In genomic region chr10:94274142-94274787, GRCh38 we compare ENCODE assay signal across 15 cellular contexts.
DNase-seq lines count a peak whose midpoint lies in the region; ATAC-seq, FAIRE-seq and TF ChIP-seq lines count a peak whose summit lies in the region.
"Had no signal": no experiment of that assay in that cellular context is flagged by ENCODE, and none has a peak within 500 bp of the region (broad histone marks: within the 10 kb centered on the region; RNA-seq: fewer than 3 reads in every experiment).

No MANE protein-coding gene starts in this region.

- H3K4me1 ChIP-seq in esophagus muscularis mucosa (peaks cover 27 to 41% (median 35%) of the 10 kb centered on the region in 4 donors), left lung (no peaks in the 10 kb centered on the region), spleen (peaks cover 4 to 32% (median 11%) of the 10 kb centered on the region in 6 donors)

- DNase-seq in HTR-8/SVneo (ENCODE audit: insufficient read length, low spot score) (no peak), esophagus muscularis mucosa (ENCODE audit: extremely low spot score) (no peak), left lung (no peak), spleen (no peak), NCI-H1694 treated with DMSO at 0.1 percent for 48 hours (lab: John Stamatoyannopoulos, UW) (no peak), NCI-H510A treated with DMSO at 0.1 percent for 48 hours (lab: John Stamatoyannopoulos, UW) (no peak), kidney glomerular epithelial cell (lab: John Stamatoyannopoulos, UW) (no peak), AML-193 (lab: John Stamatoyannopoulos, UW) (no peak)
- DNase-seq: activated CD4-positive, CD25-positive, alpha-beta regulatory T cell; Kasumi-1; kidney; NCI-H146; nephron progenitor cell; small intestine had no signal

- H3K36me3 ChIP-seq in esophagus muscularis mucosa (peaks cover 0 to 14% (median 7%) of the 10 kb centered on the region in 4 donors), left lung (no peaks in the 10 kb centered on the region), spleen (peaks cover 0 to 15% (median 0%) of the 10 kb centered on the region in 6 donors)

- H3K4me3 ChIP-seq in esophagus muscularis mucosa (no peak overlapping the region), left lung (no peak overlapping the region), spleen (no peak overlapping the region)

- no peak for TF ChIP-seq EP300 in esophagus muscularis mucosa (IDR thresholded peaks at IDR 0.05)

- H3K27me3 ChIP-seq in esophagus muscularis mucosa (no peaks in the 10 kb centered on the region), left lung (no peaks in the 10 kb centered on the region), spleen (replicated peaks in 1 of 7) (peaks cover 0 to 2% (median 0%) of the 10 kb centered on the region in 7 donors)

- H3K9me3 ChIP-seq in esophagus muscularis mucosa (no peaks in the 10 kb centered on the region), left lung (peaks cover 0 to 19% of the 10 kb centered on the region in 2 donors), spleen (peaks cover 0 to 30% (median 21%) of the 10 kb centered on the region in 8 donors)

- intact Hi-C loops in esophagus muscularis mucosa (cut with DNase I) (no loop called here), left lung (cut with DNase I) (no loop called here), spleen (cut with DNase I; ENCODE audit: low total_unique reads) (no loop called here)

- ATAC-seq in left lung = peak; percentile 69

- H3K27ac ChIP-seq in esophagus muscularis mucosa (replicated peaks in 1 of 4) (peak overlapping the region; percentile 38 to 63 (median 58)), left lung (no peak overlapping the region), spleen (peak overlapping the region; percentile 9 to 85 (median 74))

- WGBS in esophagus muscularis mucosa = 64% methylated on average over 6 of the region's 6 CpGs
- 57 to 86% (median 75%) methylated on average over 6 of the region's 6 CpGs for WGBS in spleen, 5 donors

- TF ChIP-seq CTCF in esophagus muscularis mucosa (IDR thresholded peaks at IDR 0.05) (no peak), left lung (IDR thresholded peaks at IDR 0.05) (no peak), spleen (IDR thresholded peaks at IDR 0.05 in 8 of 11, conservative IDR thresholded peaks at IDR 0.05 in 3 of 11) (no peak)

- FAIRE-seq in HTR-8/SVneo (lab: Jason Lieb, UNC) = peak; percentile 64
- FAIRE-seq: H54, kidney, small intestine had no signal

- TF ChIP-seq POLR2A in esophagus muscularis mucosa (IDR thresholded peaks at IDR 0.05; ENCODE audit: low read depth) (no peak), spleen (IDR thresholded peaks at IDR 0.05) (no peak)

Comparison
In these comparisons a context has a peak if more than half of its experiments do, and no peak if none do; other contexts are left out.
1. H3K27ac ChIP-seq: peak in esophagus muscularis mucosa (4 of 4) and spleen (8 of 8); none in left lung (0 of 2).